ENCODE assay signal across 1 cellular context in the genomic region with DNA sequence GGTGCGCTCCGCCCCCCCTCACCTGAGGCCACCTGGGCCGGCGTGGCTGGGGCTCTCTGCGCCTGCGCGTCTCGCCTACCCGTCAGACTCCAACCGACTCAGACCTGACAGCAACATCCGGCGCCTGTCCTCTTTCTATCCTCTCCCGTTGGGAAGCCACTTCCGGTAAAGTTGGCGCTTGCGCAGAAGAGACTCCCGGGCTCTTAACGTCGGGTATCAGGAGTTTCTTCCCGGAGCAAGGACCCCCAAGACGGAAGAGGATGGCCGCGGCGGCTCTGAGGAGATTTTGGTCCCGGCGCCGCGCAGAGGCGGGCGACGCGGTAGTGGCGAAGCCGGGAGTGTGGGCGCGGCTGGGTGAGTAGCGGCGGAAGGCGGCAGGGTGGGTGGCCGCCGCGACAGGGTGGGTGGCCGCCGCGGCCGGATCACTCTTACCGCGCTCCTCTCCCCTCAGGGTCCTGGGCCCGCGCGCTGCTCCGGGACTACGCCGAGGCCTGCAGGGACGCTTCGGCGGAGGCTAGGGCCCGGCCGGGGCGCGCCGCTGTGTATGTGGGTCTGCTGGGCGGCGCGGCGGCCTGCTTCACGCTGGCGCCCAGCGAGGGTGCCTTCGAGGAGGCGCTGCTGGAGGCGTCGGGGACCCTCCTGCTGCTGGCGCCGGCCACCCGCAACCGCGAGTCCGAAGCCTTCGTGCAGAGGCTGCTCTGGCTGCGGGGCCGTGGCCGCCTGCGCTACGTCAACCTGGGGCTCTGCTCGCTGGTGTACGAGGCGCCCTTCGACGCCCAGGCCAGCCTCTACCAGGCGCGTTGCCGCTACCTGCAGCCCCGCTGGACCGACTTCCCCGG.
TF ChIP-seq lines count a peak whose summit lies in the region.

A gene (plus strand): TSS at position 249 of the 839 bp plus-strand sequence. CDS start 12 bp downstream, at position 261.
A gene (minus strand): TSS at position 77 of the 839 bp plus-strand sequence. CDS start 229 bp downstream, outside the sequence.

TF ChIP-seq in WTC11, 78 proteins besides CTCF, POLR2A, EP300 and RAD21 (continued from another document):
- TF ChIP-seq, protein P1, sequence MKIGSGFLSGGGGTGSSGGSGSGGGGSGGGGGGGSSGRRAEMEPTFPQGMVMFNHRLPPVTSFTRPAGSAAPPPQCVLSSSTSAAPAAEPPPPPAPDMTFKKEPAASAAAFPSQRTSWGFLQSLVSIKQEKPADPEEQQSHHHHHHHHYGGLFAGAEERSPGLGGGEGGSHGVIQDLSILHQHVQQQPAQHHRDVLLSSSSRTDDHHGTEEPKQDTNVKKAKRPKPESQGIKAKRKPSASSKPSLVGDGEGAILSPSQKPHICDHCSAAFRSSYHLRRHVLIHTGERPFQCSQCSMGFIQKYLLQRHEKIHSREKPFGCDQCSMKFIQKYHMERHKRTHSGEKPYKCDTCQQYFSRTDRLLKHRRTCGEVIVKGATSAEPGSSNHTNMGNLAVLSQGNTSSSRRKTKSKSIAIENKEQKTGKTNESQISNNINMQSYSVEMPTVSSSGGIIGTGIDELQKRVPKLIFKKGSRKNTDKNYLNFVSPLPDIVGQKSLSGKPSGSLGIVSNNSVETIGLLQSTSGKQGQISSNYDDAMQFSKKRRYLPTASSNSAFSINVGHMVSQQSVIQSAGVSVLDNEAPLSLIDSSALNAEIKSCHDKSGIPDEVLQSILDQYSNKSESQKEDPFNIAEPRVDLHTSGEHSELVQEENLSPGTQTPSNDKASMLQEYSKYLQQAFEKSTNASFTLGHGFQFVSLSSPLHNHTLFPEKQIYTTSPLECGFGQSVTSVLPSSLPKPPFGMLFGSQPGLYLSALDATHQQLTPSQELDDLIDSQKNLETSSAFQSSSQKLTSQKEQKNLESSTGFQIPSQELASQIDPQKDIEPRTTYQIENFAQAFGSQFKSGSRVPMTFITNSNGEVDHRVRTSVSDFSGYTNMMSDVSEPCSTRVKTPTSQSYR (CRISPR knock-in tag; IDR thresholded peaks at IDR 0.05) = 0 out of 2 replicates have a peak, but pooled peaks have one; percentile 52
- TF ChIP-seq ZNF396 (CRISPR knock-in tag; IDR thresholded peaks at IDR 0.05; ENCODE audit: borderline replicate concordance) (no peak), ZNF232 (CRISPR knock-in tag; IDR thresholded peaks at IDR 0.05) (no peak), GRHL2 (CRISPR knock-in tag; IDR thresholded peaks at IDR 0.05; ENCODE audit: insufficient replicate concordance, severe bottlenecking) (no peak), FOXJ3 (CRISPR knock-in tag; IDR thresholded peaks at IDR 0.05; ENCODE audit: borderline replicate concordance) (no peak), ZNF416 (CRISPR knock-in tag; IDR thresholded peaks at IDR 0.05) (no peak), SMAD4 (CRISPR knock-in tag; IDR thresholded peaks at IDR 0.05) (no peak), PRRX2 (CRISPR knock-in tag; IDR thresholded peaks at IDR 0.05) (no peak), ZBTB21 (CRISPR knock-in tag; IDR thresholded peaks at IDR 0.05; ENCODE audit: borderline replicate concordance) (no peak), ZNF219 (CRISPR knock-in tag; IDR thresholded peaks at IDR 0.05; ENCODE audit: borderline replicate concordance) (0 out of 2 replicates have a peak, but pooled peaks have one; percentile 38), ELF4 (CRISPR knock-in tag; IDR thresholded peaks at IDR 0.05; ENCODE audit: low read depth) (no peak), ZNF671 (CRISPR knock-in tag; IDR thresholded peaks at IDR 0.05) (no peak), JAZF1 (CRISPR knock-in tag; IDR thresholded peaks at IDR 0.05) (no peak), SP1 (CRISPR knock-in tag; conservative IDR thresholded peaks at IDR 0.05) (peak; percentile 81), ETV6 (CRISPR knock-in tag; IDR thresholded peaks at IDR 0.05) (peak; percentile 73; the same call in 1 of the 2 replicates), MYBL2 (CRISPR knock-in tag; IDR thresholded peaks at IDR 0.05) (no peak), ESRRA (CRISPR knock-in tag; IDR thresholded peaks at IDR 0.05; ENCODE audit: borderline replicate concordance) (no peak), EMX1 (CRISPR knock-in tag; IDR thresholded peaks at IDR 0.05) (no peak), JUN (CRISPR knock-in tag; IDR thresholded peaks at IDR 0.05) (no peak), FOXK1 (CRISPR knock-in tag; IDR thresholded peaks at IDR 0.05) (peak; percentile 99), ZNF263 (CRISPR knock-in tag; IDR thresholded peaks at IDR 0.05; ENCODE audit: low read depth) (no peak), FOXP1 (CRISPR knock-in tag; IDR thresholded peaks at IDR 0.05; ENCODE audit: borderline replicate concordance) (0 out of 2 replicates have a peak, but pooled peaks have one; percentile 43), ZNF121 (CRISPR knock-in tag; IDR thresholded peaks at IDR 0.05) (no peak)
- TF ChIP-seq, protein P2, sequence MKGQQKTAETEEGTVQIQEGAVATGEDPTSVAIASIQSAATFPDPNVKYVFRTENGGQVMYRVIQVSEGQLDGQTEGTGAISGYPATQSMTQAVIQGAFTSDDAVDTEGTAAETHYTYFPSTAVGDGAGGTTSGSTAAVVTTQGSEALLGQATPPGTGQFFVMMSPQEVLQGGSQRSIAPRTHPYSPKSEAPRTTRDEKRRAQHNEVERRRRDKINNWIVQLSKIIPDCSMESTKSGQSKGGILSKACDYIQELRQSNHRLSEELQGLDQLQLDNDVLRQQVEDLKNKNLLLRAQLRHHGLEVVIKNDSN (CRISPR knock-in tag; IDR thresholded peaks at IDR 0.05) = peak; percentile 23; the same call in 1 of the 2 replicates
- TF ChIP-seq, protein P3, sequence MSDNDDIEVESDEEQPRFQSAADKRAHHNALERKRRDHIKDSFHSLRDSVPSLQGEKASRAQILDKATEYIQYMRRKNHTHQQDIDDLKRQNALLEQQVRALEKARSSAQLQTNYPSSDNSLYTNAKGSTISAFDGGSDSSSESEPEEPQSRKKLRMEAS (CRISPR knock-in tag; IDR thresholded peaks at IDR 0.05) = no peak; the same call in none of the 2 replicates
- TF ChIP-seq, protein P4, sequence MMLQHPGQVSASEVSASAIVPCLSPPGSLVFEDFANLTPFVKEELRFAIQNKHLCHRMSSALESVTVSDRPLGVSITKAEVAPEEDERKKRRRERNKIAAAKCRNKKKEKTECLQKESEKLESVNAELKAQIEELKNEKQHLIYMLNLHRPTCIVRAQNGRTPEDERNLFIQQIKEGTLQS (CRISPR knock-in tag; conservative IDR thresholded peaks at IDR 0.05) = no peak
- TF ChIP-seq, protein P5, sequence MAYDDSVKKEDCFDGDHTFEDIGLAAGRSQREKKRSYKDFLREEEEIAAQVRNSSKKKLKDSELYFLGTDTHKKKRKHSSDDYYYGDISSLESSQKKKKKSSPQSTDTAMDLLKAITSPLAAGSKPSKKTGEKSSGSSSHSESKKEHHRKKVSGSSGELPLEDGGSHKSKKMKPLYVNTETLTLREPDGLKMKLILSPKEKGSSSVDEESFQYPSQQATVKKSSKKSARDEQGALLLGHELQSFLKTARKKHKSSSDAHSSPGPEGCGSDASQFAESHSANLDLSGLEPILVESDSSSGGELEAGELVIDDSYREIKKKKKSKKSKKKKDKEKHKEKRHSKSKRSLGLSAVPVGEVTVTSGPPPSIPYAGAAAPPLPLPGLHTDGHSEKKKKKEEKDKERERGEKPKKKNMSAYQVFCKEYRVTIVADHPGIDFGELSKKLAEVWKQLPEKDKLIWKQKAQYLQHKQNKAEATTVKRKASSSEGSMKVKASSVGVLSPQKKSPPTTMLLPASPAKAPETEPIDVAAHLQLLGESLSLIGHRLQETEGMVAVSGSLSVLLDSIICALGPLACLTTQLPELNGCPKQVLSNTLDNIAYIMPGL (CRISPR knock-in tag; IDR thresholded peaks at IDR 0.05) = peak; percentile 52; the same call in 1 of the 2 replicates
- TF ChIP-seq, protein P6, sequence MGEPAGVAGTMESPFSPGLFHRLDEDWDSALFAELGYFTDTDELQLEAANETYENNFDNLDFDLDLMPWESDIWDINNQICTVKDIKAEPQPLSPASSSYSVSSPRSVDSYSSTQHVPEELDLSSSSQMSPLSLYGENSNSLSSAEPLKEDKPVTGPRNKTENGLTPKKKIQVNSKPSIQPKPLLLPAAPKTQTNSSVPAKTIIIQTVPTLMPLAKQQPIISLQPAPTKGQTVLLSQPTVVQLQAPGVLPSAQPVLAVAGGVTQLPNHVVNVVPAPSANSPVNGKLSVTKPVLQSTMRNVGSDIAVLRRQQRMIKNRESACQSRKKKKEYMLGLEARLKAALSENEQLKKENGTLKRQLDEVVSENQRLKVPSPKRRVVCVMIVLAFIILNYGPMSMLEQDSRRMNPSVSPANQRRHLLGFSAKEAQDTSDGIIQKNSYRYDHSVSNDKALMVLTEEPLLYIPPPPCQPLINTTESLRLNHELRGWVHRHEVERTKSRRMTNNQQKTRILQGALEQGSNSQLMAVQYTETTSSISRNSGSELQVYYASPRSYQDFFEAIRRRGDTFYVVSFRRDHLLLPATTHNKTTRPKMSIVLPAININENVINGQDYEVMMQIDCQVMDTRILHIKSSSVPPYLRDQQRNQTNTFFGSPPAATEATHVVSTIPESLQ (CRISPR knock-in tag; IDR thresholded peaks at IDR 0.05) = no peak
- TF ChIP-seq, protein P7, sequence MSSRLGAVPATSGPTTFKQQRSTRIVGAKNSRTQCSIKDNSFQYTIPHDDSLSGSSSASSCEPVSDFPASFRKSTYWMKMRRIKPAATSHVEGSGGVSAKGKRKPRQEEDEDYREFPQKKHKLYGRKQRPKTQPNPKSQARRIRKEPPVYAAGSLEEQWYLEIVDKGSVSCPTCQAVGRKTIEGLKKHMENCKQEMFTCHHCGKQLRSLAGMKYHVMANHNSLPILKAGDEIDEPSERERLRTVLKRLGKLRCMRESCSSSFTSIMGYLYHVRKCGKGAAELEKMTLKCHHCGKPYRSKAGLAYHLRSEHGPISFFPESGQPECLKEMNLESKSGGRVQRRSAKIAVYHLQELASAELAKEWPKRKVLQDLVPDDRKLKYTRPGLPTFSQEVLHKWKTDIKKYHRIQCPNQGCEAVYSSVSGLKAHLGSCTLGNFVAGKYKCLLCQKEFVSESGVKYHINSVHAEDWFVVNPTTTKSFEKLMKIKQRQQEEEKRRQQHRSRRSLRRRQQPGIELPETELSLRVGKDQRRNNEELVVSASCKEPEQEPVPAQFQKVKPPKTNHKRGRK (CRISPR knock-in tag; IDR thresholded peaks at IDR 0.05; ENCODE audit: borderline replicate concordance) = no peak
- TF ChIP-seq, protein P8, sequence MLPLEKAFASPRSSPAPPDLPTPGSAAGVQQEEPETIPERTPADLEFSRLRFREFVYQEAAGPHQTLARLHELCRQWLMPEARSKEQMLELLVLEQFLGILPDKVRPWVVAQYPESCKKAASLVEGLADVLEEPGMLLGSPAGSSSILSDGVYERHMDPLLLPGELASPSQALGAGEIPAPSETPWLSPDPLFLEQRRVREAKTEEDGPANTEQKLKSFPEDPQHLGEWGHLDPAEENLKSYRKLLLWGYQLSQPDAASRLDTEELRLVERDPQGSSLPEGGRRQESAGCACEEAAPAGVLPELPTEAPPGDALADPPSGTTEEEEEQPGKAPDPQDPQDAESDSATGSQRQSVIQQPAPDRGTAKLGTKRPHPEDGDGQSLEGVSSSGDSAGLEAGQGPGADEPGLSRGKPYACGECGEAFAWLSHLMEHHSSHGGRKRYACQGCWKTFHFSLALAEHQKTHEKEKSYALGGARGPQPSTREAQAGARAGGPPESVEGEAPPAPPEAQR (CRISPR knock-in tag; IDR thresholded peaks at IDR 0.05) = no peak
- TF ChIP-seq, protein P9, sequence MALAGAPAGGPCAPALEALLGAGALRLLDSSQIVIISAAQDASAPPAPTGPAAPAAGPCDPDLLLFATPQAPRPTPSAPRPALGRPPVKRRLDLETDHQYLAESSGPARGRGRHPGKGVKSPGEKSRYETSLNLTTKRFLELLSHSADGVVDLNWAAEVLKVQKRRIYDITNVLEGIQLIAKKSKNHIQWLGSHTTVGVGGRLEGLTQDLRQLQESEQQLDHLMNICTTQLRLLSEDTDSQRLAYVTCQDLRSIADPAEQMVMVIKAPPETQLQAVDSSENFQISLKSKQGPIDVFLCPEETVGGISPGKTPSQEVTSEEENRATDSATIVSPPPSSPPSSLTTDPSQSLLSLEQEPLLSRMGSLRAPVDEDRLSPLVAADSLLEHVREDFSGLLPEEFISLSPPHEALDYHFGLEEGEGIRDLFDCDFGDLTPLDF (CRISPR knock-in tag; IDR thresholded peaks at IDR 0.05) = no peak
